Comparison of ENCODE assay signal across 23 cellular contexts in genomic region chr1:107574044-107574443, GRCh38.
"Had no signal": no experiment of that assay in that cellular context is flagged by ENCODE, and none has a peak within 500 bp of the region (broad histone marks: within the 10 kb centered on the region; RNA-seq: fewer than 3 reads in every experiment).

No MANE protein-coding gene starts in this region.

- ATAC-seq: activated CD4-positive, CD25-positive, alpha-beta regulatory T cell treated with anti-CD3 and anti-CD28 coated beads, Interleukin-2, amount 50 U/mL, for 24 hours; activated CD8-positive, alpha-beta T cell treated with anti-CD3 and anti-CD28 coated beads for 36 hours; activated T-cell treated with anti-CD3 and anti-CD28 coated beads, Interleukin-2, amount 50 U/mL, for 72 hours had no signal

- H3K4me1 ChIP-seq: adrenal gland, breast epithelium, Peyer's patch had no signal

- H3K9me3 ChIP-seq: adrenal gland, breast epithelium, Peyer's patch had no signal

- DNase-seq: activated CD4-positive, alpha-beta T cell treated with anti-CD3 and anti-CD28 coated beads for 4 hours; activated CD8-positive, alpha-beta memory T cell treated with anti-CD3 and anti-CD28 coated beads, Interleukin-2, amount 50 U/mL, for 4 hours; activated CD8-positive, alpha-beta T cell treated with anti-CD3 and anti-CD28 coated beads for 36 hours; activated gamma-delta T cell treated with Interleukin-2 at 50 U/mL for 16 hours; activated naive CD4-positive, alpha-beta T cell treated with anti-CD3 and anti-CD28 coated beads, Interleukin-2, amount 10 ng/mL, durations not matched to agents 7 days and 5 days; activated naive CD8-positive, alpha-beta T cell treated with anti-CD3 and anti-CD28 coated beads, Interleukin-2, amount 10 ng/mL, durations not matched to agents 7 days and 5 days; activated T-cell treated with anti-CD3 and anti-CD28 coated beads, Interleukin-2, amount 50 U/mL, for 72 hours; adrenal gland; anterior cingulate cortex; caudate nucleus; Kasumi-1; NCI-H1105 treated with DMSO at 0.1 percent for 48 hours; NCI-H146; NCI-H187 treated with DMSO at 0.1 percent for 48 hours; NCI-H2081 treated with DMSO at 0.1 percent for 48 hours; NCI-H446; NCI-H524; Peyer's patch; SIG-M5; SW 1271 had no signal

- H3K36me3 ChIP-seq: adrenal gland, breast epithelium had no signal

- H3K27me3 ChIP-seq: adrenal gland, breast epithelium, Peyer's patch had no signal

- H3K4me3 ChIP-seq: adrenal gland, breast epithelium, Peyer's patch, SK-N-MC had no signal

- H3K27ac ChIP-seq: adrenal gland, Peyer's patch, SK-N-MC had no signal
